In genomic region chrX:19751068-19751467, GRCh38 we compare ENCODE assay signal across 14 cellular contexts.
DNase-seq lines count a peak whose midpoint lies in the region; ATAC-seq and TF ChIP-seq lines count a peak whose summit lies in the region.
"Had no signal": no experiment of that assay in that cellular context is flagged by ENCODE, and none has a peak within 500 bp of the region (broad histone marks: within the 10 kb centered on the region; RNA-seq: fewer than 3 reads in every experiment).

No MANE protein-coding gene starts in this region.

- peak overlapping the region; percentile 92 for H3K27ac Mint-ChIP-seq in stimulated activated naive CD8-positive, alpha-beta T cell treated with anti-CD3 and anti-CD28 coated beads, Interleukin-15, Interleukin-2, amounts not matched to agents 100 ng/mL and 50 ng/mL, for 24 hours
- H3K27ac Mint-ChIP-seq in T-cell: peak overlapping the region; percentile 87 to 99
- H3K27ac Mint-ChIP-seq: nephron had no signal

- no peak for ATAC-seq in stimulated activated naive CD8-positive, alpha-beta T cell treated with anti-CD3 and anti-CD28 coated beads, Interleukin-15, Interleukin-2, amounts not matched to agents 100 U/mL and 50 U/mL, for 24 hours
- ATAC-seq in T-cell (replicated peaks in 1 of 4) (no peak), HG03045 (IDR thresholded peaks at IDR 0.05; ENCODE audit: unreplicated experiment) (no peak)

- no peaks in the 10 kb centered on the region for H3K27me3 Mint-ChIP-seq in stimulated activated naive CD8-positive, alpha-beta T cell treated with anti-CD3 and anti-CD28 coated beads, Interleukin-15, Interleukin-2, amounts not matched to agents 100 ng/mL and 50 ng/mL, for 24 hours
- H3K27me3 Mint-ChIP-seq in T-cell: peaks cover 0 to 3% of the 10 kb centered on the region in 2 donors

- peaks cover 21% of the 10 kb centered on the region for H3K36me3 Mint-ChIP-seq in stimulated activated naive CD8-positive, alpha-beta T cell treated with anti-CD3 and anti-CD28 coated beads, Interleukin-15, Interleukin-2, amounts not matched to agents 100 ng/mL and 50 ng/mL, for 24 hours (ENCODE audit: low read depth)
- H3K36me3 Mint-ChIP-seq in T-cell: peaks cover 19% of the 10 kb centered on the region

- peaks cover 92% of the 10 kb centered on the region for H3K4me1 Mint-ChIP-seq in stimulated activated naive CD8-positive, alpha-beta T cell treated with anti-CD3 and anti-CD28 coated beads, Interleukin-15, Interleukin-2, amounts not matched to agents 100 ng/mL and 50 ng/mL, for 24 hours (ENCODE audit: low read depth)
- peaks cover 83 to 94% (median 89%) of the 10 kb centered on the region in 3 donors for H3K4me1 Mint-ChIP-seq in T-cell
- H3K4me1 Mint-ChIP-seq: nephron had no signal

- no peak for TF ChIP-seq CTCF in epithelial cell of esophagus (IDR thresholded peaks at IDR 0.05; ENCODE audit: insufficient read depth, low read depth, low read length, missing control alignments)

- H3K9me3 Mint-ChIP-seq in stimulated activated naive CD8-positive, alpha-beta T cell treated with anti-CD3 and anti-CD28 coated beads, Interleukin-15, Interleukin-2, amounts not matched to agents 100 ng/mL and 50 ng/mL, for 24 hours: no peaks in the 10 kb centered on the region
- H3K9me3 Mint-ChIP-seq in T-cell: peaks cover 0 to 3% (median 0%) of the 10 kb centered on the region in 3 donors

- POLR2A ChIA-PET in T-cell (lab: Charles Lee): interaction anchor here (0.5 to 1.0 kb wide), 3 partner anchors 16 to 652 kb away, joined by 3 to 4 read pairs (median 3); no protein-coding TSS in a partner anchor

- CTCF ChIA-PET in T-cell (lab: Charles Lee): interaction anchor here in 1 of 2 donors (0.8 to 1.5 kb wide), 4 partner anchors 16 to 156 kb away, joined by 3 to 5 read pairs (median 4); no protein-coding TSS in a partner anchor

- no peak for DNase-seq in stimulated activated naive CD8-positive, alpha-beta T cell treated with anti-CD3 and anti-CD28 coated beads, Interleukin-15, Interleukin-2, amounts not matched to agents 100 U/mL and 50 U/mL, for 24 hours
- DNase-seq in T-cell (peak in 1 of 34 experiments; percentile 8), epithelial cell of esophagus (ENCODE audit: low read depth) (peak; percentile 3), OCI-M1 (lab: John Stamatoyannopoulos, UW) (no peak), MV-4-11 (lab: John Stamatoyannopoulos, UW) (no peak), Ammon's horn (ENCODE audit: low spot score) (no peak)
- DNase-seq: amygdala, dorsolateral prefrontal cortex, NCI-H187 treated with DMSO at 0.1 percent for 48 hours, NCI-H748 treated with DMSO at 0.1 percent for 48 hours, SIG-M5 had no signal

- no peak overlapping the region for H3K4me3 ChIP-seq in epithelial cell of esophagus (ENCODE audit: low read length)
- H3K4me3 ChIP-seq: dorsolateral prefrontal cortex had no signal

- H3K4me3 Mint-ChIP-seq in stimulated activated naive CD8-positive, alpha-beta T cell treated with anti-CD3 and anti-CD28 coated beads, Interleukin-15, Interleukin-2, amounts not matched to agents 100 ng/mL and 50 ng/mL, for 24 hours: no peak overlapping the region
- peak overlapping the region; percentile 22 to 66 (median 59) for H3K4me3 Mint-ChIP-seq in T-cell
- H3K4me3 Mint-ChIP-seq: nephron had no signal
